ENCODE assay signal across 1 cellular context in genomic region chr16:15913046-15913698, GRCh38.
TF ChIP-seq lines count a peak whose summit lies in the region.

No MANE protein-coding gene starts in this region.

TF ChIP-seq in SK-N-SH, 30 proteins besides CTCF, POLR2A, EP300 and RAD21 (continued from another document):
- TF ChIP-seq ZBTB33 (IDR thresholded peaks at IDR 0.05; ENCODE audit: borderline replicate concordance, low read depth) (no peak), SMC3 (IDR thresholded peaks at IDR 0.05; ENCODE audit: low read depth, low read length) (no peak), TEAD4 (IDR thresholded peaks at IDR 0.05; ENCODE audit: borderline replicate concordance, insufficient read depth) (no peak), FOSL2 (IDR thresholded peaks at IDR 0.05; ENCODE audit: borderline replicate concordance, low read depth) (no peak)
- TF ChIP-seq, protein P1, sequence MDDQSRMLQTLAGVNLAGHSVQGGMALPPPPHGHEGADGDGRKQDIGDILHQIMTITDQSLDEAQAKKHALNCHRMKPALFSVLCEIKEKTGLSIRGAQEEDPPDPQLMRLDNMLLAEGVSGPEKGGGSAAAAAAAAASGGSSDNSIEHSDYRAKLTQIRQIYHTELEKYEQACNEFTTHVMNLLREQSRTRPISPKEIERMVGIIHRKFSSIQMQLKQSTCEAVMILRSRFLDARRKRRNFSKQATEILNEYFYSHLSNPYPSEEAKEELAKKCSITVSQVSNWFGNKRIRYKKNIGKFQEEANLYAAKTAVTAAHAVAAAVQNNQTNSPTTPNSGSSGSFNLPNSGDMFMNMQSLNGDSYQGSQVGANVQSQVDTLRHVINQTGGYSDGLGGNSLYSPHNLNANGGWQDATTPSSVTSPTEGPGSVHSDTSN (IDR thresholded peaks at IDR 0.05) = no peak
